Comparison of ENCODE assay signal across 8 cellular contexts in the genomic region with DNA sequence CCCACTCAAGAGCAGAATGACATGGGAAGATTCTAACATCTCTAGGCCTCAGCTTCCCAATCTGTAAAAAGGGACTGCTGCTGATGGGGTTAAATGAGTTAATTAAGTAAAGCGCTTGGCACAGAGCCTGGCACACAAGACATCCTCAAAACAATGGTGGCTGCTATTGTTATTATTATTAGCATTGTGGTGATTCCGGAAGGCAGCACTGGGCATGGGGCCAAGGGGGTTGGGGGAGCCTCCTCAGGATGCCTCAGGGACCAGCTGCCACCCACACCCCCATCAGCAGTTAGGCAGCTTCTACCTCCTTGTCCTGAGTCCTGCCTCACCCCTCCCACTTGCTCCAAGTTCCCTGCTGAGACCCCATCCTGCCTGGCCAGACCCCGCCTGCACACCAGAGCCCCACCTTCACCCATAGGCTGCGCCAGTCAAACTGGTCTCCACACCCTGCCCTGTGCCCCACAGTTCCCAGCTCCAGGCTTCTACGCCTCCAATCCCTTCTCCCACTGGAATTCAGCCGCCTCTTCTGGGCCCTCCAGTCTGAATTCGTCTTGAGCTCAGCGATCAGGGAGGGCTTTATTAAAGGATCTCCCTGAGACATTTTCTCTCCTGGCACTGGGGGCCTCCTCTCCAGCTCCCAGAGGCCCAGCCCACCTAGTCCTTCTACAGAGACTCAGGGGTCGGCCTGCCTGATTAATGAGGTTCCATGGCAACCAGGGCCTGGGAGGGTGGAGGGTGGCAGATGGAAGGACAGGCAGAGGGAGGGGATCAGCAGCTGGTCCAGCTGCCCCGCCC. TPM values are rescaled to one million over a fixed set of nuclear protein-coding genes. Genes with fewer than 3 reads are reported as not detected.
DNase-seq lines count a peak whose midpoint lies in the region; ATAC-seq lines count a peak whose summit lies in the region.

No MANE protein-coding gene starts in this region.

- no peak overlapping the region for H2BK5ac ChIP-seq in mesendoderm (ENCODE audit: low read length)

- H3K27ac Mint-ChIP-seq in activated CD8-positive, alpha-beta T cell treated with anti-CD3 and anti-CD28 coated beads, Interleukin-2, amount 10 ng/mL, durations not matched to agents 7 days and 5 days = peak overlapping the region; percentile 93

- H2BK120ac ChIP-seq in mesendoderm (ENCODE audit: low read depth, low read length) = no peak overlapping the region

- no peak overlapping the region for H4K8ac ChIP-seq in mesendoderm (ENCODE audit: low read depth, low read length)

- no peak for ATAC-seq in activated CD8-positive, alpha-beta T cell treated with anti-CD3 and anti-CD28 coated beads, Interleukin-2, amount 10 ng/mL, durations not matched to agents 7 days and 5 days
- ATAC-seq in HG03280 (IDR thresholded peaks at IDR 0.05; ENCODE audit: unreplicated experiment) = no peak
- no peak for ATAC-seq in HG03025 (IDR thresholded peaks at IDR 0.05; ENCODE audit: low FRiP score, unreplicated experiment)

- H3K4me1 Mint-ChIP-seq in activated CD8-positive, alpha-beta T cell treated with anti-CD3 and anti-CD28 coated beads, Interleukin-2, amount 10 ng/mL, durations not matched to agents 7 days and 5 days (ENCODE audit: low read depth) = peaks cover 89% of the 10 kb centered on the region

- no peak overlapping the region for H2AK5ac ChIP-seq in mesendoderm (ENCODE audit: low read length)

- no peak overlapping the region for H3K18ac ChIP-seq in mesendoderm (ENCODE audit: low read length)

- H3K4ac ChIP-seq in mesendoderm (ENCODE audit: low read depth, low read length) = no peak overlapping the region

- H4K5ac ChIP-seq in mesendoderm (ENCODE audit: low read length) = no peak overlapping the region

- H3K9me3 Mint-ChIP-seq in activated CD8-positive, alpha-beta T cell treated with anti-CD3 and anti-CD28 coated beads, Interleukin-2, amount 10 ng/mL, durations not matched to agents 7 days and 5 days (ENCODE audit: insufficient read depth) = no peaks in the 10 kb centered on the region

- H3K79me2 ChIP-seq in mesendoderm (ENCODE audit: control insufficient read depth, insufficient read depth, low read length) = peaks cover 30% of the 10 kb centered on the region

- H3K23ac ChIP-seq in mesendoderm (ENCODE audit: low read length) = no peak overlapping the region

- no peaks in the 10 kb centered on the region for H3K27me3 ChIP-seq in mesendoderm (ENCODE audit: insufficient read depth, low read length, poor library complexity)

- H3K27ac ChIP-seq in KOPT-K1 (ENCODE audit: low read depth, low read length, poor library complexity, severe bottlenecking) (peak overlapping the region; percentile 88), mesendoderm (ENCODE audit: low read depth, low read length) (no peak overlapping the region)

- peak overlapping the region; percentile 94 for H3K4me3 Mint-ChIP-seq in activated CD8-positive, alpha-beta T cell treated with anti-CD3 and anti-CD28 coated beads, Interleukin-2, amount 10 ng/mL, durations not matched to agents 7 days and 5 days

- H3K4me2 ChIP-seq in mesendoderm (ENCODE audit: low read length) = peak overlapping the region; percentile 52

- POLR2A ChIA-PET in activated CD8-positive, alpha-beta T cell treated with anti-CD3 and anti-CD28 coated beads, Interleukin-2, amount 10 ng/mL, durations not matched to agents 7 days and 5 days (lab: Charles Lee) = interaction anchor here (1.1 to 10.7 kb wide), 5 partner anchors 10 to 47 kb away, joined by 3 to 148 read pairs (median 13); a partner anchor contains a TSS

- peaks cover 19% of the 10 kb centered on the region for H3K79me1 ChIP-seq in mesendoderm (ENCODE audit: low read length)

- peaks cover 40% of the 10 kb centered on the region for H3K36me3 Mint-ChIP-seq in activated CD8-positive, alpha-beta T cell treated with anti-CD3 and anti-CD28 coated beads, Interleukin-2, amount 10 ng/mL, durations not matched to agents 7 days and 5 days (ENCODE audit: low read depth)

- H3K4me3 ChIP-seq in mesendoderm (ENCODE audit: low read length) = peak overlapping the region; percentile 20

- CTCF ChIA-PET in activated CD8-positive, alpha-beta T cell treated with anti-CD3 and anti-CD28 coated beads, Interleukin-2, amount 10 ng/mL, durations not matched to agents 7 days and 5 days (lab: Charles Lee) = interaction anchor here (1.0 to 8.7 kb wide), 3 partner anchors 18 to 47 kb away, joined by 3 to 126 read pairs (median 5); a partner anchor contains a TSS

- no peak overlapping the region for H2BK15ac ChIP-seq in mesendoderm (replicated peaks; ENCODE audit: low read depth)

- no CpG with 5 or more reads among the region's 10 CpGs for WGBS in mesendoderm (ENCODE audit: extremely low coverage, insufficient coverage, low lambda C conversion rate)

- H3K27me3 Mint-ChIP-seq in activated CD8-positive, alpha-beta T cell treated with anti-CD3 and anti-CD28 coated beads, Interleukin-2, amount 10 ng/mL, durations not matched to agents 7 days and 5 days (ENCODE audit: low read depth) = no peaks in the 10 kb centered on the region

- no peaks in the 10 kb centered on the region for H3K9me3 ChIP-seq in KOPT-K1 (ENCODE audit: insufficient read depth, low read length, poor library complexity, severe bottlenecking)

- peak; percentile 96 for DNase-seq in COR-L47 (lab: John Stamatoyannopoulos, UW)
- DNase-seq in activated CD8-positive, alpha-beta T cell treated with anti-CD3 and anti-CD28 coated beads, Interleukin-2, amount 10 ng/mL, durations not matched to agents 7 days and 5 days = no peak
- DNase-seq in mesendoderm = peak; percentile 53
- no peak for DNase-seq in cerebellum (ENCODE audit: low spot score)
- DNase-seq in HT-29 (ENCODE audit: low spot score) = no peak

- H3K36me3 ChIP-seq in KOPT-K1 (ENCODE audit: insufficient read depth, low read length) = peaks cover 47% of the 10 kb centered on the region
- H3K36me3 ChIP-seq in mesendoderm (ENCODE audit: control insufficient read depth, insufficient read depth, low read length) = no peaks in the 10 kb centered on the region

- peaks cover 7% of the 10 kb centered on the region for H3K4me1 ChIP-seq in mesendoderm (ENCODE audit: control insufficient read depth, low read depth, low read length)

- H3K56ac ChIP-seq in mesendoderm (ENCODE audit: low read length) = peak overlapping the region; percentile 77

- peak overlapping the region; percentile 73 for H3K9ac ChIP-seq in mesendoderm (ENCODE audit: low read length)

RNA-seq across cellular contexts. Expression of a gene that starts 1.5 kb away (rescaled TPM):
- 10 to 100 TPM; 74.5 to 80.8 TPM for total RNA-seq in activated CD8-positive, alpha-beta T cell treated with anti-CD3 and anti-CD28 coated beads, Interleukin-2, amount 10 ng/mL, durations not matched to agents 7 days and 5 days
- polyA plus RNA-seq in mesendoderm (2013, experiment 1 of 2) = 20.7 TPM
- polyA plus RNA-seq in mesendoderm (2013, experiment 2 of 2) = 20.1 TPM
- total RNA-seq in cerebellum = 5.9 TPM
- total RNA-seq in HT-29 (2014; rRNA removed; shearing (Covaris generic)) = 86.2 and 98.9 TPM in 2 replicates

RNA-seq across cellular contexts. Expression of a gene that starts 10.5 kb away (rescaled TPM):
- total RNA-seq in activated CD8-positive, alpha-beta T cell treated with anti-CD3 and anti-CD28 coated beads, Interleukin-2, amount 10 ng/mL, durations not matched to agents 7 days and 5 days = 10 to 100 TPM; 28.4 to 38.2 TPM
- polyA plus RNA-seq in mesendoderm (2013, experiment 1 of 2) = 9.3 TPM
- 9.8 TPM for polyA plus RNA-seq in mesendoderm (2013, experiment 2 of 2)
- total RNA-seq in cerebellum = 34.1 TPM
- 63.5 and 65.9 TPM in 2 replicates for total RNA-seq in HT-29 (2014; rRNA removed; shearing (Covaris generic))

RNA-seq across cellular contexts. Expression of a gene that starts 18.0 kb away (rescaled TPM):
- total RNA-seq in activated CD8-positive, alpha-beta T cell treated with anti-CD3 and anti-CD28 coated beads, Interleukin-2, amount 10 ng/mL, durations not matched to agents 7 days and 5 days = 1 to 10 TPM; 2.9 to 3.2 TPM
- 0.07 TPM for polyA plus RNA-seq in mesendoderm (2013, experiment 1 of 2)
- polyA plus RNA-seq in mesendoderm (2013, experiment 2 of 2) = 0.06 TPM
- 0.64 TPM for total RNA-seq in cerebellum
- total RNA-seq in HT-29 (2014; rRNA removed; shearing (Covaris generic)) = 16.5 and 18.5 TPM in 2 replicates

RNA-seq across cellular contexts. Expression of a gene that starts 22.6 kb away (rescaled TPM):
- under 1 TPM; 0.16 to 0.21 TPM for total RNA-seq in activated CD8-positive, alpha-beta T cell treated with anti-CD3 and anti-CD28 coated beads, Interleukin-2, amount 10 ng/mL, durations not matched to agents 7 days and 5 days
- 0.14 TPM for polyA plus RNA-seq in mesendoderm (2013, experiment 1 of 2)
- 0.13 TPM for polyA plus RNA-seq in mesendoderm (2013, experiment 2 of 2)
- total RNA-seq in cerebellum = not detected
- total RNA-seq in HT-29 (2014; rRNA removed; shearing (Covaris generic)) = 0.15 TPM in 1 of 2 replicates, not detected in the other

RNA-seq across cellular contexts. Expression of a gene that starts 35.4 kb away (rescaled TPM):
- total RNA-seq in activated CD8-positive, alpha-beta T cell treated with anti-CD3 and anti-CD28 coated beads, Interleukin-2, amount 10 ng/mL, durations not matched to agents 7 days and 5 days = 10 to 100 TPM; 17.1 to 17.7 TPM
- 2.2 TPM for polyA plus RNA-seq in mesendoderm (2013, experiment 1 of 2)
- polyA plus RNA-seq in mesendoderm (2013, experiment 2 of 2) = 1.8 TPM
- total RNA-seq in cerebellum = 13.9 TPM
- total RNA-seq in HT-29 (2014; rRNA removed; shearing (Covaris generic)) = 14.5 and 28.1 TPM in 2 replicates

Comparison
In these comparisons a context has a peak if more than half of its experiments do, and no peak if none do; other contexts are left out.
1. DNase-seq: peak in COR-L47 (single experiment) and mesendoderm (single experiment); none in activated CD8-positive, alpha-beta T cell treated with anti-CD3 and anti-CD28 coated beads, Interleukin-2, amount 10 ng/mL, durations not matched to agents 7 days and 5 days (single experiment), cerebellum (single experiment) and HT-29 (single experiment).
2. RNA of a gene that starts 1.5 kb away (total RNA-seq): 86.2 to 98.9 TPM in HT-29 and 74.5 to 80.8 TPM in activated CD8-positive, alpha-beta T cell treated with anti-CD3 and anti-CD28 coated beads, Interleukin-2, amount 10 ng/mL, durations not matched to agents 7 days and 5 days; 5.9 TPM in cerebellum (single experiment); every median in the first group is over 10 times any median in the second.